5 cellular contexts compared by ENCODE assay signal in the genomic region with DNA sequence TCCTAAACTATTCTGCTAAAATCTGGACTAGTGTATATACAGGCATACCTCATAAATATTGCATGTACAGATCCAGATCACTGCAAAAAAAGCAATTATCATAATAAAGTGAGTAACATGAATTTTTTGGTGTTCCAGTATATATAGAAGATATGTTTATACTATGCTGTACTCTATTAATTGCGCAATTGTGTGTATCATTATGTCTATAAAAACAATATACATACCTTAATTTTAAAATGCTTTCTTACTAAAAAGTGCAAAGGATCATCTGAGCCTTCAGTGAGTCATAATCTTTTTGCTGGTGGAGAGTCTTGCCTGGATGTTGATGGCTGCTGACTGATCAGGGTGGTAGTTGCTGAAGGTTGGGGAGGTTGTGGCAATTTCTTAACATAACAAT.
"Had no signal": no experiment of that assay in that cellular context is flagged by ENCODE, and none has a peak within 500 bp of the region (broad histone marks: within the 10 kb centered on the region; RNA-seq: fewer than 3 reads in every experiment).

No MANE protein-coding gene starts in this region.

- H3K27ac Mint-ChIP-seq: GM23338 had no signal

- H3K4me3 Mint-ChIP-seq: GM23338 had no signal

- FAIRE-seq: HTR-8/SVneo, K562 had no signal

- H3K4me3 ChIP-seq: GM23338, HAP-1, K562 had no signal

- H3K9me3 Mint-ChIP-seq: GM23338 had no signal

- H3K36me3 ChIP-seq: HAP-1 had no signal

- DNase-seq: H7 had no signal

- H2AFZ ChIP-seq: GM23338 had no signal

- H3K9me3 ChIP-seq: HAP-1 had no signal

- H3K4me2 ChIP-seq: GM23338 had no signal

- H3K4me1 ChIP-seq: HAP-1 had no signal
